Comparison of ENCODE assay signal across 12 cellular contexts in the genomic region with DNA sequence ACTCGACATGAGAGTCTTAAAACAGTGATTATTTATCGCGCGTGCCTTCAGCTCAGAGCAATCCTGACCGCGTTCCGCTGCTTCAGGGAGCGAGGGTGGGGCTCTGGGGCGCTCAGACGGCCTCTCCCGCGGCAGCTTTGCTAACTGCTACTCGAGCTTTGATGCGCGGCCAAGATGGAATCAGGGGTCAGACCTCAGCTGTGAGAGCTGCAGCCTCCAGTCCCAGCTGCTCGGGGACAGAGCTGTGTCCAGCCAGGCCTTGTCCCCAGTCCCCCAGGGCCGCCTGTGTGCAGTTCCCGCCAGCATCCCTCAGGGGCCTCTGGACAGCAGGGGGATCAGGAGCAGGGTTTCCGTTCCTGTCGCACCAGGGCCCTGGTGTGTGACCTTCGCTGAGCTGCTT.
DNase-seq lines count a peak whose midpoint lies in the region.
"Had no signal": no experiment of that assay in that cellular context is flagged by ENCODE, and none has a peak within 500 bp of the region (broad histone marks: within the 10 kb centered on the region; RNA-seq: fewer than 3 reads in every experiment).

No MANE protein-coding gene starts in this region.

- intact Hi-C loops in posterior cingulate gyrus (cut with DNase I): no loop called here

- DNase-seq in DMS79 (lab: John Stamatoyannopoulos, UW) (peak; percentile 73), DMS79 treated with DMSO at 0.1 percent for 48 hours (lab: John Stamatoyannopoulos, UW) (no peak), NCI-H1105 (lab: John Stamatoyannopoulos, UW) (peak; percentile 15), hippocampal formation (lab: John Stamatoyannopoulos, UW) (peak; percentile 5 to 27), posterior cingulate gyrus (peak in 8 of 10 donors; percentile 40 to 94 (median 49)), foreskin melanocyte (no peak), T-helper 9 cell (no peak), hepatic stellate cell (ENCODE audit: low spot score) (no peak)
- DNase-seq: EL, NCI-H2107, NCI-H446 treated with DMSO at 0.1 percent for 48 hours, PC-3 had no signal

Comparison
In these comparisons a context has a peak if more than half of its experiments do, and no peak if none do; other contexts are left out.
1. DNase-seq: peak in DMS79 (single experiment), NCI-H1105 (single experiment), hippocampal formation (2 of 2) and posterior cingulate gyrus (8 of 10); none in DMS79 treated with DMSO at 0.1 percent for 48 hours (single experiment), foreskin melanocyte (single experiment), T-helper 9 cell (single experiment) and hepatic stellate cell (single experiment).